22 cellular contexts compared by ENCODE assay signal in genomic region chr10:106992064-106992463, GRCh38.
DNase-seq lines count a peak whose midpoint lies in the region; ATAC-seq, FAIRE-seq and TF ChIP-seq lines count a peak whose summit lies in the region.
"Had no signal": no experiment of that assay in that cellular context is flagged by ENCODE, and none has a peak within 500 bp of the region (broad histone marks: within the 10 kb centered on the region; RNA-seq: fewer than 3 reads in every experiment).

No MANE protein-coding gene starts in this region.

- peaks cover 3% of the 10 kb centered on the region; the same call in 1 of the 2 replicates for H3K4me1 ChIP-seq in GM12878 (ENCODE audit: control insufficient read depth, insufficient read depth, low read length)
- H3K4me1 ChIP-seq: Peyer's patch had no signal

- no peak for ATAC-seq in GM12878
- ATAC-seq in HG03280 (IDR thresholded peaks at IDR 0.05; ENCODE audit: unreplicated experiment): no peak
- ATAC-seq in GM19467 (IDR thresholded peaks at IDR 0.05; ENCODE audit: unreplicated experiment): no peak
- ATAC-seq: Right ventricle myocardium inferior had no signal

- DNase-seq in CD1c-positive myeloid dendritic cell (ENCODE audit: extremely low spot score) (peak; percentile 78), MV-4-11 (lab: John Stamatoyannopoulos, UW) (peak; percentile 83), GM12878 (ENCODE audit: low read depth, low spot score) (no peak), SK-N-DZ (ENCODE audit: low spot score) (no peak), T-helper 1 cell (no peak)
- DNase-seq: CD8-positive, alpha-beta memory T cell; GF-D8; H7; MG63; NCI-H1417 treated with DMSO at 0.1 percent for 48 hours; NCI-H2029; NCI-H2171; NCI-H446 treated with DMSO at 0.1 percent for 48 hours; NCI-H774; Peyer's patch had no signal

- H3K27me3 ChIP-seq in GM12878 (replicated peaks in 1 of 2; ENCODE audit: control insufficient read depth in 2 of 2, insufficient read depth in 2 of 2, low read length in 1 of 2) (no peaks in the 10 kb centered on the region), neural cell (ENCODE audit: insufficient read depth, low read depth, low read length) (no peaks in the 10 kb centered on the region)
- H3K27me3 ChIP-seq: BLaER1, Peyer's patch had no signal

- RAD21 ChIA-PET in GM12878 (lab: Charles Lee; ENCODE audit: unreplicated experiment): interaction anchor here (2.7 kb wide), 1 partner anchor 11 kb away, joined by 12 read pairs; no protein-coding TSS in a partner anchor

- intact Hi-C loops in GM12878 (cut with micrococcal nuclease; ENCODE audit: unreplicated experiment): no loop called here

- in situ Hi-C loops in GM12878 (cut with MboI): no loop called here

- H3K36me3 ChIP-seq in GM12878 (ENCODE audit: control insufficient read depth in 2 of 2, insufficient read depth in 2 of 2, low read length in 1 of 2): no peaks in the 10 kb centered on the region
- no peaks in the 10 kb centered on the region for H3K36me3 ChIP-seq in neural cell (ENCODE audit: insufficient read depth, low read length)
- H3K36me3 ChIP-seq: BLaER1, MG63, Peyer's patch had no signal

- H3K9me3 ChIP-seq in GM12878 (replicated peaks; ENCODE audit: control insufficient read depth, insufficient read depth, low read length) (no peaks in the 10 kb centered on the region), neural cell (ENCODE audit: low read length) (no peaks in the 10 kb centered on the region)
- H3K9me3 ChIP-seq: BLaER1, MG63, Peyer's patch had no signal

- TF ChIP-seq EP300 in GM12878 (IDR thresholded peaks at IDR 0.05; ENCODE audit: borderline replicate concordance in 1 of 2, control insufficient read depth in 1 of 2, low read depth in 2 of 2, low read length in 2 of 2) (no peak), neural cell (conservative IDR thresholded peaks at IDR 0.05; ENCODE audit: poor library complexity, severe bottlenecking) (no peak)

- H3K4me2 ChIP-seq in GM12878 (ENCODE audit: control insufficient read depth, insufficient read depth): no peak overlapping the region
- no peak overlapping the region for H3K4me2 ChIP-seq in neural cell (ENCODE audit: low read length)

- no peak for FAIRE-seq in GM12878 (lab: Jason Lieb, UNC)
- FAIRE-seq: GM19239 had no signal

- TF ChIP-seq CTCF in GM12878 (IDR thresholded peaks at IDR 0.05 in 2 of 3, conservative IDR thresholded peaks at IDR 0.05 in 1 of 3; ENCODE audit: control insufficient read depth in 2 of 3, extremely low read depth in 1 of 3, insufficient read depth in 1 of 3, low read depth in 3 of 3, low read length in 3 of 3): no peak
- TF ChIP-seq CTCF in neural cell (IDR thresholded peaks at IDR 0.05; ENCODE audit: poor library complexity, severe bottlenecking): no peak

- H3K9me2 ChIP-seq in neural cell (ENCODE audit: insufficient read depth, low read length): no peaks in the 10 kb centered on the region

- H3K79me2 ChIP-seq in GM12878 (ENCODE audit: control insufficient read depth, insufficient read depth, low read length) (no peaks in the 10 kb centered on the region), neural cell (replicated peaks; ENCODE audit: insufficient read depth, low read length) (no peaks in the 10 kb centered on the region)

- no TSS peak for BruUV-seq in GM12878 (replicated peaks; lab: Mats Ljungman, UMichigan)

- no peak for TF ChIP-seq POLR2A in GM12878 (IDR thresholded peaks at IDR 0.05; ENCODE audit: low read depth, low read length)

- H3K4me3 ChIP-seq in GM12878 (no peak overlapping the region), neural cell (ENCODE audit: low read length) (no peak overlapping the region)
- H3K4me3 ChIP-seq: BLaER1, MG63, Peyer's patch, SK-N-MC had no signal

- H2AFZ ChIP-seq in GM12878 (ENCODE audit: control insufficient read depth, low read depth, low read length): no peak overlapping the region
- no peak overlapping the region for H2AFZ ChIP-seq in neural cell (ENCODE audit: low read depth, low read length)

- no peak overlapping the region for H3K9ac ChIP-seq in GM12878 (ENCODE audit: control insufficient read depth, insufficient read depth, low read length)
- no peak overlapping the region for H3K9ac ChIP-seq in neural cell (ENCODE audit: low read length)
- H3K9ac ChIP-seq: BLaER1 had no signal

- SMC1A ChIA-PET in GM12878 (lab: Charles Lee; ENCODE audit: uncharacterized antibody, unreplicated experiment): interaction anchor here (1.1 to 1.8 kb wide), 6 partner anchors 10 to 418 kb away, joined by 3 to 11 read pairs (median 3); no protein-coding TSS in a partner anchor

- CTCF ChIA-PET in GM12878 (lab: Yijun Ruan, JAX): interaction anchor here (1.6 kb wide), 1 partner anchor 11 kb away, joined by 10 read pairs; no protein-coding TSS in a partner anchor

- H4K20me1 ChIP-seq in GM12878 (ENCODE audit: control insufficient read depth, insufficient read depth) (no peaks in the 10 kb centered on the region), neural cell (ENCODE audit: insufficient read depth) (no peaks in the 10 kb centered on the region)
- H4K20me1 ChIP-seq: BLaER1 had no signal

- no peaks in the 10 kb centered on the region for H3F3A ChIP-seq in neural cell (ENCODE audit: insufficient read depth, low read length, poor library complexity, severe bottlenecking)

- TF ChIP-seq RAD21 in GM12878 (IDR thresholded peaks at IDR 0.05; ENCODE audit: insufficient read depth, low read depth, low read length) (no peak), neural cell (conservative IDR thresholded peaks at IDR 0.05) (no peak)

- 29% methylated on average over 4 of the region's 4 CpGs for WGBS in GM12878 (ENCODE audit: insufficient coverage, insufficient replicate concordance, low lambda C conversion rate, missing lambda C conversion rate)

- POLR2A ChIA-PET in GM12878 (lab: Charles Lee): interaction anchor here (0.6 kb wide), 1 partner anchor 160 kb away, joined by 3 read pairs; no protein-coding TSS in a partner anchor

- no peak overlapping the region for H3K27ac ChIP-seq in GM12878 (ENCODE audit: control insufficient read depth, insufficient read depth)
- peak overlapping the region; percentile 54 for H3K27ac ChIP-seq in neural cell (ENCODE audit: low read length)
- H3K27ac ChIP-seq: BLaER1, Peyer's patch, SK-N-MC had no signal

TF ChIP-seq in GM12878, 131 proteins besides CTCF, POLR2A, EP300 and RAD21:
- no peak for TF ChIP-seq ATF2 (IDR thresholded peaks at IDR 0.05; ENCODE audit: low read length)
- TF ChIP-seq MXI1 (IDR thresholded peaks at IDR 0.05; ENCODE audit: low read depth, low read length): no peak
- TF ChIP-seq PAX8 (IDR thresholded peaks at IDR 0.05): no peak
- TF ChIP-seq RUNX3 (IDR thresholded peaks at IDR 0.05; ENCODE audit: low read length): no peak
- no peak for TF ChIP-seq HCFC1 (IDR thresholded peaks at IDR 0.05; ENCODE audit: low read length)
- TF ChIP-seq SPI1 (IDR thresholded peaks at IDR 0.05; ENCODE audit: borderline replicate concordance, insufficient read depth, low read depth, low read length): peak; percentile 21; the same call in 1 of the 2 replicates
- TF ChIP-seq NFXL1 (IDR thresholded peaks at IDR 0.05; ENCODE audit: borderline replicate concordance): no peak
- no peak for TF ChIP-seq EED (IDR thresholded peaks at IDR 0.05; ENCODE audit: low read depth)
TF ChIP-seq in GM12878: peak in this region for 1.

TF ChIP-seq in neural cell, 6 proteins besides CTCF, POLR2A, EP300 and RAD21:
- no peak for TF ChIP-seq POLR2AphosphoS5 (IDR thresholded peaks at IDR 0.05)
- TF ChIP-seq TAF1 (IDR thresholded peaks at IDR 0.05; ENCODE audit: low read depth): no peak
- TF ChIP-seq REST (IDR thresholded peaks at IDR 0.05; ENCODE audit: borderline replicate concordance): no peak
- TF ChIP-seq MXI1 (conservative IDR thresholded peaks at IDR 0.05; ENCODE audit: poor library complexity, severe bottlenecking): no peak
- no peak for TF ChIP-seq SMC3 (conservative IDR thresholded peaks at IDR 0.05; ENCODE audit: poor library complexity)
- TF ChIP-seq EZH2 (IDR thresholded peaks at IDR 0.05; ENCODE audit: borderline replicate concordance, insufficient read depth, low read length, poor library complexity, severe bottlenecking): no peak
TF ChIP-seq in neural cell: peak in this region for 0.

Comparison
In these comparisons a context has a peak if more than half of its experiments do, and no peak if none do; other contexts are left out.
1. DNase-seq: peak in CD1c-positive myeloid dendritic cell (single experiment) and MV-4-11 (single experiment); none in GM12878 (single experiment), SK-N-DZ (single experiment) and T-helper 1 cell (0 of 5).